1 cellular context compared by ENCODE assay signal in genomic region chr14:35254736-35255135, GRCh38.
TF ChIP-seq lines count a peak whose summit lies in the region.

No MANE protein-coding gene starts in this region.

TF ChIP-seq in GM12878, 131 proteins besides CTCF, POLR2A, EP300 and RAD21 (continued from another document):
- TF ChIP-seq ZNF592 (IDR thresholded peaks at IDR 0.05) = no peak
- peak; percentile 29; the same call in 1 of the 2 replicates for TF ChIP-seq JUNB (IDR thresholded peaks at IDR 0.05)
- TF ChIP-seq IKZF1 (conservative IDR thresholded peaks at IDR 0.05) = peak; percentile 89
- TF ChIP-seq IKZF2 (IDR thresholded peaks at IDR 0.05) = peak; percentile 83 to 84
- TF ChIP-seq ETV6 (conservative IDR thresholded peaks at IDR 0.05 in 1 of 2, IDR thresholded peaks at IDR 0.05 in 1 of 2; ENCODE audit: borderline replicate concordance in 1 of 2, low read depth in 1 of 2) = 0 out of 4 replicates have a peak, but pooled peaks of 1 of the 2 experiments have one; percentile 34
- TF ChIP-seq ZNF274 (IDR thresholded peaks at IDR 0.05; ENCODE audit: insufficient read depth, insufficient read length) = no peak
- peak; percentile 89 for TF ChIP-seq RUNX3 (IDR thresholded peaks at IDR 0.05; ENCODE audit: low read length)
- TF ChIP-seq, protein P1, sequence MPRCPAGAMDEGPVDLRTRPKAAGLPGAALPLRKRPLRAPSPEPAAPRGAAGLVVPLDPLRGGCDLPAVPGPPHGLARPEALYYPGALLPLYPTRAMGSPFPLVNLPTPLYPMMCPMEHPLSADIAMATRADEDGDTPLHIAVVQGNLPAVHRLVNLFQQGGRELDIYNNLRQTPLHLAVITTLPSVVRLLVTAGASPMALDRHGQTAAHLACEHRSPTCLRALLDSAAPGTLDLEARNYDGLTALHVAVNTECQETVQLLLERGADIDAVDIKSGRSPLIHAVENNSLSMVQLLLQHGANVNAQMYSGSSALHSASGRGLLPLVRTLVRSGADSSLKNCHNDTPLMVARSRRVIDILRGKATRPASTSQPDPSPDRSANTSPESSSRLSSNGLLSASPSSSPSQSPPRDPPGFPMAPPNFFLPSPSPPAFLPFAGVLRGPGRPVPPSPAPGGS (IDR thresholded peaks at IDR 0.05; ENCODE audit: borderline replicate concordance, insufficient read depth, low read depth, low read length, poor library complexity, severe bottlenecking) = peak; percentile 12
- peak in 1 of 2 experiments; percentile 31; a peak in 1 of 4 replicates for TF ChIP-seq BHLHE40 (IDR thresholded peaks at IDR 0.05; ENCODE audit: borderline replicate concordance in 1 of 2, low read depth in 2 of 2, low read length in 1 of 2)
- peak; percentile 40; the same call in 1 of the 2 replicates for TF ChIP-seq ZBTB40 (IDR thresholded peaks at IDR 0.05; ENCODE audit: borderline replicate concordance)
- peak; percentile 84 for TF ChIP-seq SPI1 (IDR thresholded peaks at IDR 0.05; ENCODE audit: borderline replicate concordance, insufficient read depth, low read depth, low read length)
- peak; percentile 93 for TF ChIP-seq EED (IDR thresholded peaks at IDR 0.05; ENCODE audit: low read depth)
- TF ChIP-seq CREM (IDR thresholded peaks at IDR 0.05; ENCODE audit: low read depth) = peak; percentile 18; the same call in 1 of the 2 replicates
- peak; percentile 58 for TF ChIP-seq MTA2 (IDR thresholded peaks at IDR 0.05; ENCODE audit: low read depth)
- peak; percentile 54; the same call in 1 of the 2 replicates for TF ChIP-seq DPF2 (IDR thresholded peaks at IDR 0.05)
- TF ChIP-seq NFIC (IDR thresholded peaks at IDR 0.05; ENCODE audit: low read depth, low read length) = peak; percentile 53; the same call in 1 of the 2 replicates
- peak; percentile 48 for TF ChIP-seq SKIL (IDR thresholded peaks at IDR 0.05; ENCODE audit: low read depth, poor library complexity, severe bottlenecking)
- TF ChIP-seq SUZ12 (IDR thresholded peaks at IDR 0.05; ENCODE audit: unreplicated experiment) = no peak
- TF ChIP-seq PKNOX1 (IDR thresholded peaks at IDR 0.05) = peak; percentile 18; the same call in 1 of the 2 replicates
- peak; percentile 71 for TF ChIP-seq RELB (IDR thresholded peaks at IDR 0.05; ENCODE audit: low read depth)
- TF ChIP-seq CREB1 (IDR thresholded peaks at IDR 0.05; ENCODE audit: low read depth) = 0 out of 2 replicates have a peak, but pooled peaks have one; percentile 13
- TF ChIP-seq ZNF622 (IDR thresholded peaks at IDR 0.05) = no peak
TF ChIP-seq in GM12878: peak in this region for 18.
